9 cellular contexts compared by ENCODE assay signal in genomic region chr1:32892368-32893197, GRCh38. TPM values are rescaled to one million over a fixed set of nuclear protein-coding genes. Genes with fewer than 3 reads are reported as not detected.
DNase-seq lines count a peak whose midpoint lies in the region; ATAC-seq, FAIRE-seq and TF ChIP-seq lines count a peak whose summit lies in the region.
"Had no signal": no experiment of that assay in that cellular context is flagged by ENCODE, and none has a peak within 500 bp of the region (broad histone marks: within the 10 kb centered on the region; RNA-seq: fewer than 3 reads in every experiment).

No MANE protein-coding gene starts in this region.

- peak; percentile 80 for DNase-seq in activated CD4-positive, alpha-beta T cell treated with anti-CD3 and anti-CD28 coated beads, Interleukin-2, amount 10 ng/mL, durations not matched to agents 24 days and 14 days
- DNase-seq in activated CD4-positive, alpha-beta T cell treated with anti-CD3 and anti-CD28 coated beads for 1 hour = no peak
- DNase-seq in RPMI7951 (ENCODE audit: low read depth) (peak; percentile 57), bronchial epithelial cell (ENCODE audit: low read depth) (no peak), iris pigment epithelial cell (ENCODE audit: low read depth) (peak; percentile 12), H4 (ENCODE audit: low spot score) (no peak)
- peak; percentile 36 to 44 for DNase-seq in stimulated activated CD4-positive, alpha-beta T cell treated with anti-CD3 and anti-CD28 coated beads, Interleukin-15, amount 100 ng/mL, for 48 hours (ENCODE audit: low read depth in 2 of 2)

- peaks cover 7% of the 10 kb centered on the region for H3K36me3 ChIP-seq in bronchial epithelial cell (ENCODE audit: control insufficient read depth, insufficient read depth, low read length)

- peak overlapping the region; percentile 29 for H3K4me3 ChIP-seq in bronchial epithelial cell (ENCODE audit: low read depth, low read length)

- H3K9me3 Mint-ChIP-seq in activated CD4-positive, alpha-beta T cell treated with anti-CD3 and anti-CD28 coated beads, Interleukin-2, amount 10 ng/mL, durations not matched to agents 24 days and 14 days = peaks cover 3% of the 10 kb centered on the region

- H3K4me3 Mint-ChIP-seq in activated CD4-positive, alpha-beta T cell treated with anti-CD3 and anti-CD28 coated beads, Interleukin-2, amount 10 ng/mL, durations not matched to agents 24 days and 14 days = peak overlapping the region; percentile 73

- H3K27me3 Mint-ChIP-seq in activated CD4-positive, alpha-beta T cell treated with anti-CD3 and anti-CD28 coated beads, Interleukin-2, amount 10 ng/mL, durations not matched to agents 24 days and 14 days = peaks cover 66% of the 10 kb centered on the region

- no peak for FAIRE-seq in bronchial epithelial cell (lab: Jason Lieb, UNC)
- FAIRE-seq: endometrium had no signal

- ATAC-seq in GM18909 (IDR thresholded peaks at IDR 0.05; ENCODE audit: poor library complexity, unreplicated experiment) = no peak

- peaks cover 5% of the 10 kb centered on the region for H3K4me1 Mint-ChIP-seq in activated CD4-positive, alpha-beta T cell treated with anti-CD3 and anti-CD28 coated beads, Interleukin-2, amount 10 ng/mL, durations not matched to agents 24 days and 14 days

- TF ChIP-seq CTCF in bronchial epithelial cell (IDR thresholded peaks at IDR 0.05; ENCODE audit: insufficient read depth, low read length, severe bottlenecking) = peak; percentile 42

- peaks cover 2% of the 10 kb centered on the region for H3K27me3 ChIP-seq in bronchial epithelial cell (ENCODE audit: control insufficient read depth, insufficient read depth, low read length)

- no peaks in the 10 kb centered on the region for H3K36me3 Mint-ChIP-seq in activated CD4-positive, alpha-beta T cell treated with anti-CD3 and anti-CD28 coated beads, Interleukin-2, amount 10 ng/mL, durations not matched to agents 24 days and 14 days (ENCODE audit: low read depth)

- H3K27ac Mint-ChIP-seq in activated CD4-positive, alpha-beta T cell treated with anti-CD3 and anti-CD28 coated beads, Interleukin-2, amount 10 ng/mL, durations not matched to agents 24 days and 14 days = peak overlapping the region; percentile 25

- intact Hi-C loops in activated CD4-positive, alpha-beta T cell treated with anti-CD3 and anti-CD28 coated beads, Interleukin-2, amount 10 ng/mL, durations not matched to agents 24 days and 14 days (cut with micrococcal nuclease) = no loop called here

RNA-seq across cellular contexts. Expression of gene HPCA, which starts 6.3 kb away (rescaled TPM):
- total RNA-seq in activated CD4-positive, alpha-beta T cell treated with anti-CD3 and anti-CD28 coated beads, Interleukin-2, amount 10 ng/mL, durations not matched to agents 24 days and 14 days = not detected in 2 replicates
- total RNA-seq in RPMI7951 (2014; rRNA removed; shearing (Covaris generic)) = not detected in 2 replicates
- not detected in 2 replicates for total RNA-seq in bronchial epithelial cell
- not detected in 2 replicates for total RNA-seq in H4 (2014; rRNA removed; shearing (Covaris generic))

RNA-seq across cellular contexts. Expression of gene TMEM54, which starts 8.6 kb away (rescaled TPM):
- 0.89 and 1.4 TPM in 2 replicates for total RNA-seq in activated CD4-positive, alpha-beta T cell treated with anti-CD3 and anti-CD28 coated beads, Interleukin-2, amount 10 ng/mL, durations not matched to agents 24 days and 14 days
- 110 and 148 TPM in 2 replicates for total RNA-seq in RPMI7951 (2014; rRNA removed; shearing (Covaris generic))
- total RNA-seq in bronchial epithelial cell = 112 and 167 TPM in 2 replicates
- 81.8 and 118 TPM in 2 replicates for total RNA-seq in H4 (2014; rRNA removed; shearing (Covaris generic))

RNA-seq across cellular contexts. Expression of gene FNDC5, which starts 21.9 kb away (rescaled TPM):
- total RNA-seq in activated CD4-positive, alpha-beta T cell treated with anti-CD3 and anti-CD28 coated beads, Interleukin-2, amount 10 ng/mL, durations not matched to agents 24 days and 14 days = not detected in 2 replicates
- 0.48 and 2.0 TPM in 2 replicates for total RNA-seq in RPMI7951 (2014; rRNA removed; shearing (Covaris generic))
- not detected in 2 replicates for total RNA-seq in bronchial epithelial cell
- total RNA-seq in H4 (2014; rRNA removed; shearing (Covaris generic)) = 0.12 and 0.15 TPM in 2 replicates

Comparison
In these comparisons a context has a peak if more than half of its experiments do, and no peak if none do; other contexts are left out.
1. DNase-seq: peak in activated CD4-positive, alpha-beta T cell treated with anti-CD3 and anti-CD28 coated beads, Interleukin-2, amount 10 ng/mL, durations not matched to agents 24 days and 14 days (single experiment), RPMI7951 (single experiment), iris pigment epithelial cell (single experiment) and stimulated activated CD4-positive, alpha-beta T cell treated with anti-CD3 and anti-CD28 coated beads, Interleukin-15, amount 100 ng/mL, for 48 hours (2 of 2); none in activated CD4-positive, alpha-beta T cell treated with anti-CD3 and anti-CD28 coated beads for 1 hour (single experiment), bronchial epithelial cell (single experiment) and H4 (single experiment).
2. RNA of gene TMEM54, which starts 8.6 kb away (total RNA-seq): 112 to 167 TPM in bronchial epithelial cell, 110 to 148 TPM in RPMI7951 and 81.8 to 118 TPM in H4; 0.89 to 1.4 TPM in activated CD4-positive, alpha-beta T cell treated with anti-CD3 and anti-CD28 coated beads, Interleukin-2, amount 10 ng/mL, durations not matched to agents 24 days and 14 days; every median in the first group is over 10 times any median in the second.